ENCODE assay signal across 26 cellular contexts in the genomic region with DNA sequence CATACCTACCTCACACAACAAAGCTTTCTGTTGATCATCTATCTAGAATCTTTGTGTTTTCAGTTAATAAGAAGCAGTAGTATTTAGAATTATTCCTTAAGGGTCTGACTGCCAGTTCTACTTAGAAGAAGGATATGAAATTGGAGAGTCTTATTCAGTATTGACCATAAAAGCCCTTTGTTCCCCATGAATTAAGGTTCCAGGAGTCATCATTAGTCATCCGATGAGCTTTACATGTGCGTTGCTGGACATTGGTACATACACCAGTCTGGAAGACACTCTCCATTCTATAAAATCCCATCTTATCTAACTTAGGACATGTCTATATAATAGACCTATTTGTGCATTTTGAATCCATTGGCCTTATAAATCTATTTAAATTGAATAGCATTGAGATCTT. TPM values are rescaled to one million over a fixed set of nuclear protein-coding genes. Genes with fewer than 3 reads are reported as not detected.
DNase-seq lines count a peak whose midpoint lies in the region; ATAC-seq and TF ChIP-seq lines count a peak whose summit lies in the region.
"Had no signal": no experiment of that assay in that cellular context is flagged by ENCODE, and none has a peak within 500 bp of the region (broad histone marks: within the 10 kb centered on the region; RNA-seq: fewer than 3 reads in every experiment).

No MANE protein-coding gene starts in this region.

- no peak overlapping the region for H3K4me3 ChIP-seq in breast epithelium
- no peak overlapping the region for H3K4me3 ChIP-seq in astrocyte of the spinal cord (ENCODE audit: low read depth, low read length)
- H3K4me3 ChIP-seq: gastrocnemius medialis had no signal

- ATAC-seq in foreskin keratinocyte (peak; percentile 87), GM19324 (IDR thresholded peaks at IDR 0.05; ENCODE audit: low FRiP score, unreplicated experiment) (no peak)
- ATAC-seq: effector memory CD8-positive, alpha-beta T cell; gastrocnemius medialis; HepG2; left lobe of liver; natural killer cell treated with Interleukin-12 subunit alpha and Interleukin-12 subunit beta and Interleukin-15 and Interleukin-18, amount 100 ng/mL, for 72 hours; T-cell had no signal

- peaks cover 7% of the 10 kb centered on the region for H3K4me1 Mint-ChIP-seq in MCF 10A (ENCODE audit: insufficient read depth, unreplicated experiment)
- H3K4me1 Mint-ChIP-seq: mesothelial cell of epicardium, T-cell had no signal

- H3K27me3 Mint-ChIP-seq in MCF 10A (ENCODE audit: insufficient read depth, unreplicated experiment), result no peaks in the 10 kb centered on the region
- H3K27me3 Mint-ChIP-seq: effector memory CD8-positive, alpha-beta T cell; natural killer cell treated with Interleukin-12 subunit alpha and Interleukin-12 subunit beta and Interleukin-15 and Interleukin-18, amount 100 ng/mL, for 72 hours; stimulated activated naive CD8-positive, alpha-beta T cell treated with anti-CD3 and anti-CD28 coated beads, Interleukin-15, Interleukin-2, amounts not matched to agents 100 ng/mL and 50 ng/mL, for 24 hours; T-cell had no signal

- H3K36me3 Mint-ChIP-seq in MCF 10A (ENCODE audit: insufficient read depth, unreplicated experiment), result no peaks in the 10 kb centered on the region
- H3K36me3 Mint-ChIP-seq: natural killer cell treated with Interleukin-12 subunit alpha and Interleukin-12 subunit beta and Interleukin-15 and Interleukin-18, amount 100 ng/mL, for 72 hours; T-cell had no signal

- no peak overlapping the region for H3K27ac ChIP-seq in breast epithelium
- peak overlapping the region; percentile 53 for H3K27ac ChIP-seq in foreskin keratinocyte
- H3K27ac ChIP-seq: gastrocnemius medialis, parathyroid adenoma had no signal

- CTCF ChIA-PET in MCF 10A (lab: Yijun Ruan, JAX), result interaction anchor here (0.6 kb wide), 1 partner anchor 139 kb away, joined by 3 read pairs; no protein-coding TSS in a partner anchor

- no TSS peak for BruUV-seq in MCF 10A (replicated peaks; lab: Mats Ljungman, UMichigan)

- TF ChIP-seq POLR2A in breast epithelium (IDR thresholded peaks at IDR 0.05), result no peak

- H3K4me1 ChIP-seq in breast epithelium, result no peaks in the 10 kb centered on the region
- peaks cover 21% of the 10 kb centered on the region for H3K4me1 ChIP-seq in foreskin keratinocyte
- H3K4me1 ChIP-seq: BE2C, Caco-2, gastrocnemius medialis, parathyroid adenoma had no signal

- no peaks in the 10 kb centered on the region for H3K36me3 ChIP-seq in breast epithelium
- H3K36me3 ChIP-seq: BE2C had no signal

- in situ Hi-C loops in astrocyte of the spinal cord (cut with HindIII; ENCODE audit: low sequenced_read_pairs), result no loop called here

- no peaks in the 10 kb centered on the region for H3K27me3 ChIP-seq in breast epithelium
- no peaks in the 10 kb centered on the region for H3K27me3 ChIP-seq in foreskin keratinocyte
- H3K27me3 ChIP-seq: BE2C, gastrocnemius medialis had no signal

- no peak for TF ChIP-seq CTCF in MCF 10A (IDR thresholded peaks at IDR 0.05; ENCODE audit: unreplicated experiment)
- no peak for TF ChIP-seq CTCF in breast epithelium (IDR thresholded peaks at IDR 0.05)
- no peak for TF ChIP-seq CTCF in astrocyte of the spinal cord (IDR thresholded peaks at IDR 0.05; ENCODE audit: low read depth, low read length)
- TF ChIP-seq CTCF in foreskin keratinocyte (conservative IDR thresholded peaks at IDR 0.05), result no peak

- peaks cover 5% of the 10 kb centered on the region for H3K9me3 Mint-ChIP-seq in MCF 10A (ENCODE audit: unreplicated experiment)
- H3K9me3 Mint-ChIP-seq: natural killer cell treated with Interleukin-12 subunit alpha and Interleukin-12 subunit beta and Interleukin-15 and Interleukin-18, amount 100 ng/mL, for 72 hours; stimulated activated naive CD8-positive, alpha-beta T cell treated with anti-CD3 and anti-CD28 coated beads, Interleukin-15, Interleukin-2, amounts not matched to agents 100 ng/mL and 50 ng/mL, for 24 hours; T-cell had no signal

- intact Hi-C loops in MCF 10A (cut with micrococcal nuclease), result no loop called here
- intact Hi-C loops in breast epithelium (cut with DNase I; ENCODE audit: low total_unique reads), result loop anchor here (5.0 kb wide), 1 partner anchor 644 kb away; no protein-coding TSS in a partner anchor

- H3K9me3 ChIP-seq in breast epithelium, result no peaks in the 10 kb centered on the region
- H3K9me3 ChIP-seq: BE2C, Caco-2, gastrocnemius medialis had no signal

- no peak overlapping the region for H3K4me3 Mint-ChIP-seq in MCF 10A (ENCODE audit: unreplicated experiment)
- H3K4me3 Mint-ChIP-seq: effector memory CD8-positive, alpha-beta T cell; mesothelial cell of epicardium; natural killer cell treated with Interleukin-12 subunit alpha and Interleukin-12 subunit beta and Interleukin-15 and Interleukin-18, amount 100 ng/mL, for 72 hours; stimulated activated naive CD8-positive, alpha-beta T cell treated with anti-CD3 and anti-CD28 coated beads, Interleukin-15, Interleukin-2, amounts not matched to agents 100 ng/mL and 50 ng/mL, for 24 hours; T-cell had no signal

- H3K27ac Mint-ChIP-seq in MCF 10A (ENCODE audit: low read depth, unreplicated experiment), result no peak overlapping the region
- H3K27ac Mint-ChIP-seq: effector memory CD8-positive, alpha-beta T cell; mesothelial cell of epicardium; natural killer cell treated with Interleukin-12 subunit alpha and Interleukin-12 subunit beta and Interleukin-15 and Interleukin-18, amount 100 ng/mL, for 72 hours; stimulated activated naive CD8-positive, alpha-beta T cell treated with anti-CD3 and anti-CD28 coated beads, Interleukin-15, Interleukin-2, amounts not matched to agents 100 ng/mL and 50 ng/mL, for 24 hours; T-cell had no signal

- POLR2A ChIA-PET in MCF 10A (lab: Yijun Ruan, JAX), result no interaction called here

- DNase-seq in MCF 10A (ENCODE audit: unreplicated experiment), result peak; percentile 18
- no peak for DNase-seq in breast epithelium (ENCODE audit: low spot score in 2 of 2)
- peak; percentile 75 for DNase-seq in astrocyte of the spinal cord (ENCODE audit: low read depth, low spot score)
- DNase-seq in foreskin keratinocyte, result peak; percentile 62 to 83
- DNase-seq in NOMO-1 treated with dmso at 0.1 percent for 144 hours (lab: John Stamatoyannopoulos, UW; ENCODE audit: unreplicated experiment), result no peak
- DNase-seq in activated CD4-positive, CD25-positive, alpha-beta regulatory T cell (lab: John Stamatoyannopoulos, UW), result no peak
- DNase-seq in NCI-H2107 (lab: John Stamatoyannopoulos, UW), result no peak
- DNase-seq: 8988T; amygdala; BE2C; Caco-2; effector memory CD8-positive, alpha-beta T cell; gastrocnemius medialis; GDM1; MM.1S; NCI-H2227 treated with DMSO at 0.1 percent for 48 hours; NK-92 treated with Interleukin-12 subunit alpha and Interleukin-12 subunit beta, amount 100 ng/mL, for 24 hours; T-cell; trophoblast cell had no signal

RNA-seq across cellular contexts. Expression of gene RNF217, which starts 34.4 kb away (rescaled TPM):
- total RNA-seq in MCF 10A (2022) (22.8 and 24.8 TPM in 2 replicates), breast epithelium (10 to 100 TPM; 40.1 to 43.3 (median 41.0) TPM), foreskin keratinocyte (24.9 and 37.4 TPM in 2 replicates)
- 5.8 and 6.2 TPM in 2 replicates for polyA plus RNA-seq in foreskin keratinocyte

Comparison
In these comparisons a context has a peak if more than half of its experiments do, and no peak if none do; other contexts are left out.
1. DNase-seq: peak in MCF 10A (single experiment), astrocyte of the spinal cord (single experiment) and foreskin keratinocyte (2 of 2); none in breast epithelium (0 of 2), NOMO-1 treated with dmso at 0.1 percent for 144 hours (single experiment), activated CD4-positive, CD25-positive, alpha-beta regulatory T cell (0 of 4) and NCI-H2107 (single experiment).